8 cellular contexts compared by ENCODE assay signal in genomic region chr10:97333601-97334369, GRCh38. TPM values are rescaled to one million over a fixed set of nuclear protein-coding genes. Genes with fewer than 3 reads are reported as not detected.
DNase-seq lines count a peak whose midpoint lies in the region; ATAC-seq and TF ChIP-seq lines count a peak whose summit lies in the region.

No MANE protein-coding gene starts in this region.

- TF ChIP-seq CTCF in SU-DHL-6 (IDR thresholded peaks at IDR 0.05; ENCODE audit: insufficient read depth, low read length, poor library complexity, severe bottlenecking) (no peak), cardiac fibroblast (IDR thresholded peaks at IDR 0.05; ENCODE audit: low read depth, low read length) (no peak)

- peak overlapping the region; percentile 71 for H3K9ac ChIP-seq in SU-DHL-6 (ENCODE audit: low read length)

- H2AFZ ChIP-seq in SU-DHL-6 (ENCODE audit: low read depth, low read length, severe bottlenecking), result peak overlapping the region; percentile 28

- H3K27ac ChIP-seq in SU-DHL-6 (ENCODE audit: low read depth, low read length), result no peak overlapping the region

- H3K4me3 ChIP-seq in SU-DHL-6 (ENCODE audit: insufficient read depth, low read length, poor library complexity, severe bottlenecking) (peak overlapping the region; percentile 84), cardiac fibroblast (replicated peaks in 1 of 2; ENCODE audit: low read depth in 2 of 2, low read length in 2 of 2) (peak overlapping the region; percentile 73)

- H4K20me1 ChIP-seq in SU-DHL-6 (ENCODE audit: low read depth, low read length), result no peaks in the 10 kb centered on the region

- intact Hi-C loops in left colon (cut with DNase I, micrococcal nuclease), result loop anchor here in 1 of 2 donors (10.0 kb wide), 1 partner anchor 49 kb away; no protein-coding TSS in a partner anchor

- H3K9me3 ChIP-seq in SU-DHL-6 (ENCODE audit: insufficient read depth, low read length), result no peaks in the 10 kb centered on the region

- H3K79me2 ChIP-seq in SU-DHL-6 (ENCODE audit: insufficient read depth, low read length), result no peaks in the 10 kb centered on the region

- H3K9me2 ChIP-seq in SU-DHL-6 (replicated peaks; ENCODE audit: insufficient read depth, low read length), result no peaks in the 10 kb centered on the region

- ATAC-seq in GM19025 (IDR thresholded peaks at IDR 0.05; ENCODE audit: low read depth, unreplicated experiment) (peak; percentile 23), HG03196 (IDR thresholded peaks at IDR 0.05; ENCODE audit: unreplicated experiment) (peak; percentile 23), left colon (peak; percentile 45)

- peak overlapping the region; percentile 68 for H3K4me2 ChIP-seq in SU-DHL-6 (ENCODE audit: low read depth, low read length, poor library complexity, severe bottlenecking)

- H3K27me3 ChIP-seq in SU-DHL-6 (ENCODE audit: low read length), result no peaks in the 10 kb centered on the region

- DNase-seq in AML-193 (lab: John Stamatoyannopoulos, UW) (peak; percentile 60 to 63), cardiac fibroblast (ENCODE audit: low read depth in 2 of 2) (peak; percentile 52 to 59), left colon (peak; percentile 57 to 72), NCI-H1436 (lab: John Stamatoyannopoulos, UW) (no peak)
- peak; percentile 15 for DNase-seq in stimulated activated CD8-positive, alpha-beta memory T cell treated with anti-CD3 and anti-CD28 coated beads, Interleukin-12 subunit alpha, Interleukin-12 subunit beta, amount 100 ng/mL, for 4 hours (ENCODE audit: low read depth)

- H3K36me3 ChIP-seq in SU-DHL-6 (ENCODE audit: low read length), result no peaks in the 10 kb centered on the region

- peaks cover 11% of the 10 kb centered on the region; the same call in 1 of the 2 replicates for H3F3A ChIP-seq in SU-DHL-6 (ENCODE audit: insufficient read depth)

RNA-seq across cellular contexts. Expression of gene FRAT2, which starts 0.7 kb away (rescaled TPM):
- total RNA-seq in left colon, result 10 to 100 TPM; 41.4 to 43.9 TPM

RNA-seq across cellular contexts. Expression of gene FRAT1, which starts 14.7 kb away (rescaled TPM):
- total RNA-seq in left colon, result 10 to 100 TPM in 1 of 2 donors, 1 to 10 TPM in 1; 6.9 to 10.5 TPM

RNA-seq across cellular contexts. Expression of gene ARHGAP19, which starts 41.3 kb away (rescaled TPM):
- total RNA-seq in left colon, result 1 to 10 TPM; 6.4 to 6.8 TPM
